ENCODE assay signal across 9 cellular contexts in the genomic region with DNA sequence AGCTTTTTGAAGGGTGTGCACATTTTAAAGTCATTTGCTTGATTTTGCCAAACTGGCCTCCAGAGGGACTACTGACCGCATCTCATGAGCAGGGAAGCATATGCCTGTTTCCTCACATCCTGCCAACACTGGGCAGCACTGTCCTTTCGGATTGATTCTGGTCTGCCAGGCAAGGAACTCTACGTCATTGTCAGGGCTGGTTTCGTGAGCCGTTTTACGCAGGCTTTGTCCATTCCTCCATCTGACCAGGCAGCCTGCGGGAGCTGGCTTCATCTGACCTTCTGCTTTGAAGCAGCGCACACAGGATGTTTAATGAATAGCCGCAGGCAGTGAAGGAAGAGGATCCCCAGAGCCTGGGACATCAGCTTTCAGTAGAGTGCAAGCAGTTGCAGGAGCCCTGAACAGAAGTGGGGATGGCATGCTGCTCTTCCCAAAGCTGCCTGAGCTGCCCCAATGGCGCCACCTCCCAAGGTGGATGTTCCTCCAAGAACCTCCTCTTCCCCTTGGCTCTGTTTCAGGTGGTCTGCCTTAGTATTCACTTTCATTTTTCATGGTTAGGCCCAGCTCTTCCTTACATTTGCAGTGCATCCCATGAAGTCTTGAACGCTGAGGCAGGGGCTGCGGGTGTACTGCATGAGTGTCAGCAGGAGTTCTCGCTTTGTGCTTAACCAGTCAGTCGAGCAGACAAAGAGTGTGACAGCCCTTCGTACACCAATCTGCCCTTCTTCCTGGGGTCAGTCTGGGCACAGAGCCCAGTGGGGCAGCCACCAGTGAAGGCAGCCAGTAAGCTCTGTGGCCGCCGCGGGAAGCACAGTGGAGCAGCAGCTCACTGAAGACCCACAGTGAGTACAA. TPM values are rescaled to one million over a fixed set of nuclear protein-coding genes. Genes with fewer than 3 reads are reported as not detected.
DNase-seq lines count a peak whose midpoint lies in the region; ATAC-seq and TF ChIP-seq lines count a peak whose summit lies in the region.
"Had no signal": no experiment of that assay in that cellular context is flagged by ENCODE, and none has a peak within 500 bp of the region (broad histone marks: within the 10 kb centered on the region; RNA-seq: fewer than 3 reads in every experiment).

No MANE protein-coding gene starts in this region.

- H3K27me3 Mint-ChIP-seq in GM23338 (ENCODE audit: insufficient read depth, low read depth, poor library complexity) (peaks cover under 1% of the 10 kb centered on the region), T-helper 17 cell (no peaks in the 10 kb centered on the region)

- no peak overlapping the region for H3K4me2 ChIP-seq in GM23338

- no peak overlapping the region for H3K4me3 Mint-ChIP-seq in GM23338
- H3K4me3 Mint-ChIP-seq in T-helper 17 cell, result peak overlapping the region; percentile 16

- H2AFZ ChIP-seq in GM23338, result peak overlapping the region; percentile 63; the same call in 1 of the 2 replicates

- H3K27ac Mint-ChIP-seq in GM23338 (no peak overlapping the region), T-helper 17 cell (peak overlapping the region; percentile 49)

- peak in 1 of 2 experiments; percentile 31; a peak in 1 of 4 replicates for TF ChIP-seq CTCF in GM23338 (conservative IDR thresholded peaks at IDR 0.05; ENCODE audit: low read depth in 2 of 2)
- TF ChIP-seq CTCF in gastroesophageal sphincter (IDR thresholded peaks at IDR 0.05), result peak in 3 of 4 experiments; percentile 26 to 33 (median 28)

- H3K4me3 ChIP-seq in GM23338 (no peak overlapping the region), gastroesophageal sphincter (no peak overlapping the region)

- H3K4me1 Mint-ChIP-seq in GM23338 (peaks cover 39% of the 10 kb centered on the region), T-helper 17 cell (peaks cover 41% of the 10 kb centered on the region)

- ATAC-seq in GM23338 (peak; percentile 20), T-helper 17 cell (no peak), gastroesophageal sphincter (no peak), sciatic nerve (peak; percentile 53), GM21717 (IDR thresholded peaks at IDR 0.05; ENCODE audit: unreplicated experiment) (no peak)
- ATAC-seq: Panc1 had no signal

- H3K9me3 Mint-ChIP-seq in GM23338, result peaks cover under 1% of the 10 kb centered on the region; the same call in 1 of the 3 replicates

- no peaks in the 10 kb centered on the region for H3F3A ChIP-seq in GM23338 (replicated peaks; ENCODE audit: low read depth)

- intact Hi-C loops in sciatic nerve (cut with DNase I), result no loop called here

- no peak for DNase-seq in GM23338 (ENCODE audit: low spot score)
- DNase-seq in T-helper 17 cell, result no peak
- DNase-seq in sciatic nerve (ENCODE audit: low spot score), result no peak
- no peak for DNase-seq in stimulated activated CD4-positive, alpha-beta T cell treated with anti-CD3 and anti-CD28 coated beads, Interleukin-2, amount 100 ng/mL, for 48 hours
- DNase-seq in effector CD8-positive, alpha-beta T cell (lab: John Stamatoyannopoulos, UW), result no peak
- DNase-seq: HCEC 1CT had no signal

- H3K9me2 ChIP-seq in GM23338 (ENCODE audit: insufficient read depth), result no peaks in the 10 kb centered on the region

- H3K9me3 ChIP-seq in T-helper 17 cell (ENCODE audit: control insufficient read depth, low read length, poor library complexity, severe bottlenecking), result no peaks in the 10 kb centered on the region
- no peaks in the 10 kb centered on the region for H3K9me3 ChIP-seq in gastroesophageal sphincter

- 67 to 68% methylated on average over 5 to 8 of the region's 18 CpGs for WGBS in gastroesophageal sphincter (ENCODE audit: low coverage in 1 of 2), 2 donors

- TF ChIP-seq EP300 in gastroesophageal sphincter (IDR thresholded peaks at IDR 0.05), result no peak

- H3K27me3 ChIP-seq in GM23338 (ENCODE audit: insufficient read depth), result no peaks in the 10 kb centered on the region; the same call in 1 of the 2 replicates
- H3K27me3 ChIP-seq in gastroesophageal sphincter, result no peaks in the 10 kb centered on the region

- H3K36me3 Mint-ChIP-seq in GM23338 (ENCODE audit: low read depth), result no peaks in the 10 kb centered on the region; the same call in 2 of the 3 replicates
- peaks cover 6% of the 10 kb centered on the region for H3K36me3 Mint-ChIP-seq in T-helper 17 cell (ENCODE audit: low read depth)

- H3K36me3 ChIP-seq in GM23338 (ENCODE audit: insufficient read depth) (no peaks in the 10 kb centered on the region), gastroesophageal sphincter (no peaks in the 10 kb centered on the region)

- H3K27ac ChIP-seq in GM23338 (ENCODE audit: low read depth), result no peak overlapping the region
- peak overlapping the region in 3 of 4 donors; percentile 13 to 28 (median 21) for H3K27ac ChIP-seq in gastroesophageal sphincter

- H3K4me1 ChIP-seq in GM23338 (ENCODE audit: insufficient read depth), result peaks cover 18% of the 10 kb centered on the region
- peaks cover 0 to 41% (median 12%) of the 10 kb centered on the region in 3 donors for H3K4me1 ChIP-seq in gastroesophageal sphincter

- H4K20me1 ChIP-seq in GM23338 (replicated peaks; ENCODE audit: insufficient read depth), result no peaks in the 10 kb centered on the region

- TF ChIP-seq POLR2A in gastroesophageal sphincter (IDR thresholded peaks at IDR 0.05), result no peak

- no peaks in the 10 kb centered on the region for H3K79me2 ChIP-seq in GM23338 (replicated peaks; ENCODE audit: insufficient read depth)

TF ChIP-seq in GM23338, 12 proteins besides CTCF, POLR2A, EP300 and RAD21:
- TF ChIP-seq ZNF331 (CRISPR knock-in tag; IDR thresholded peaks at IDR 0.05; ENCODE audit: low read depth) (no peak), POLR2AphosphoS5 (IDR thresholded peaks at IDR 0.05; ENCODE audit: low read depth) (no peak), CREB1 (CRISPR knock-in tag; IDR thresholded peaks at IDR 0.05; ENCODE audit: low read depth) (no peak), EZH2 (IDR thresholded peaks at IDR 0.05; ENCODE audit: low read depth, unreplicated experiment) (no peak), STAT1 (IDR thresholded peaks at IDR 0.05; ENCODE audit: unreplicated experiment) (no peak), JUNB (IDR thresholded peaks at IDR 0.05; ENCODE audit: unreplicated experiment) (no peak), EZH2phosphoT487 (IDR thresholded peaks at IDR 0.05; ENCODE audit: unreplicated experiment) (no peak)
- TF ChIP-seq, protein P1, sequence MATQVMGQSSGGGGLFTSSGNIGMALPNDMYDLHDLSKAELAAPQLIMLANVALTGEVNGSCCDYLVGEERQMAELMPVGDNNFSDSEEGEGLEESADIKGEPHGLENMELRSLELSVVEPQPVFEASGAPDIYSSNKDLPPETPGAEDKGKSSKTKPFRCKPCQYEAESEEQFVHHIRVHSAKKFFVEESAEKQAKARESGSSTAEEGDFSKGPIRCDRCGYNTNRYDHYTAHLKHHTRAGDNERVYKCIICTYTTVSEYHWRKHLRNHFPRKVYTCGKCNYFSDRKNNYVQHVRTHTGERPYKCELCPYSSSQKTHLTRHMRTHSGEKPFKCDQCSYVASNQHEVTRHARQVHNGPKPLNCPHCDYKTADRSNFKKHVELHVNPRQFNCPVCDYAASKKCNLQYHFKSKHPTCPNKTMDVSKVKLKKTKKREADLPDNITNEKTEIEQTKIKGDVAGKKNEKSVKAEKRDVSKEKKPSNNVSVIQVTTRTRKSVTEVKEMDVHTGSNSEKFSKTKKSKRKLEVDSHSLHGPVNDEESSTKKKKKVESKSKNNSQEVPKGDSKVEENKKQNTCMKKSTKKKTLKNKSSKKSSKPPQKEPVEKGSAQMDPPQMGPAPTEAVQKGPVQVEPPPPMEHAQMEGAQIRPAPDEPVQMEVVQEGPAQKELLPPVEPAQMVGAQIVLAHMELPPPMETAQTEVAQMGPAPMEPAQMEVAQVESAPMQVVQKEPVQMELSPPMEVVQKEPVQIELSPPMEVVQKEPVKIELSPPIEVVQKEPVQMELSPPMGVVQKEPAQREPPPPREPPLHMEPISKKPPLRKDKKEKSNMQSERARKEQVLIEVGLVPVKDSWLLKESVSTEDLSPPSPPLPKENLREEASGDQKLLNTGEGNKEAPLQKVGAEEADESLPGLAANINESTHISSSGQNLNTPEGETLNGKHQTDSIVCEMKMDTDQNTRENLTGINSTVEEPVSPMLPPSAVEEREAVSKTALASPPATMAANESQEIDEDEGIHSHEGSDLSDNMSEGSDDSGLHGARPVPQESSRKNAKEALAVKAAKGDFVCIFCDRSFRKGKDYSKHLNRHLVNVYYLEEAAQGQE (IDR thresholded peaks at IDR 0.05; ENCODE audit: unreplicated experiment), result no peak
- TF ChIP-seq, protein P2, sequence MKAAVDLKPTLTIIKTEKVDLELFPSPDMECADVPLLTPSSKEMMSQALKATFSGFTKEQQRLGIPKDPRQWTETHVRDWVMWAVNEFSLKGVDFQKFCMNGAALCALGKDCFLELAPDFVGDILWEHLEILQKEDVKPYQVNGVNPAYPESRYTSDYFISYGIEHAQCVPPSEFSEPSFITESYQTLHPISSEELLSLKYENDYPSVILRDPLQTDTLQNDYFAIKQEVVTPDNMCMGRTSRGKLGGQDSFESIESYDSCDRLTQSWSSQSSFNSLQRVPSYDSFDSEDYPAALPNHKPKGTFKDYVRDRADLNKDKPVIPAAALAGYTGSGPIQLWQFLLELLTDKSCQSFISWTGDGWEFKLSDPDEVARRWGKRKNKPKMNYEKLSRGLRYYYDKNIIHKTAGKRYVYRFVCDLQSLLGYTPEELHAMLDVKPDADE (IDR thresholded peaks at IDR 0.05), result no peak

RNA-seq across cellular contexts. Expression of a gene that starts 46.5 kb away (rescaled TPM):
- total RNA-seq in GM23338 (2014; rRNA removed; shearing (Covaris generic)), result 69.7 and 80.7 TPM in 2 replicates
- 15.4 and 16.8 TPM in 2 replicates for polyA plus RNA-seq in GM23338 (2016; fragmentation: Nextera tagmentation; extraction: Ambion mirVana)
- total RNA-seq in T-helper 17 cell (10 to 100 TPM; 25.5 to 30.9 TPM), gastroesophageal sphincter (10 to 100 TPM; 58.7 to 66.6 (median 62.8) TPM), sciatic nerve (136 TPM)

RNA-seq across cellular contexts. Expression of a gene that starts 58.6 kb away (rescaled TPM):
- total RNA-seq in GM23338 (2014; rRNA removed; shearing (Covaris generic)), result 17.5 and 18.3 TPM in 2 replicates
- 32.0 and 33.8 TPM in 2 replicates for polyA plus RNA-seq in GM23338 (2016; fragmentation: Nextera tagmentation; extraction: Ambion mirVana)
- 10 to 100 TPM; 16.8 to 18.6 TPM for total RNA-seq in T-helper 17 cell
- 10 to 100 TPM; 13.3 to 20.4 (median 17.1) TPM for total RNA-seq in gastroesophageal sphincter
- 15.9 TPM for total RNA-seq in sciatic nerve

Comparison
In these comparisons a context has a peak if more than half of its experiments do, and no peak if none do; other contexts are left out.
1. ATAC-seq: peak in GM23338 (single experiment) and sciatic nerve (single experiment); none in T-helper 17 cell (single experiment), gastroesophageal sphincter (single experiment) and GM21717 (single experiment).